ENCODE assay signal across 18 cellular contexts in genomic region chr22:43291381-43291780, GRCh38. TPM values are rescaled to one million over a fixed set of nuclear protein-coding genes. Genes with fewer than 3 reads are reported as not detected.
DNase-seq lines count a peak whose midpoint lies in the region; ATAC-seq and TF ChIP-seq lines count a peak whose summit lies in the region.
"Had no signal": no experiment of that assay in that cellular context is flagged by ENCODE, and none has a peak within 500 bp of the region (broad histone marks: within the 10 kb centered on the region; RNA-seq: fewer than 3 reads in every experiment).

No MANE protein-coding gene starts in this region.

- H3K36me3 Mint-ChIP-seq in brain: no peaks in the 10 kb centered on the region
- H3K36me3 Mint-ChIP-seq: CD4-positive, alpha-beta memory T cell had no signal

- H3K4me1 Mint-ChIP-seq in brain: peaks cover 96% of the 10 kb centered on the region

- no peak overlapping the region for H2BK12ac ChIP-seq in mesenchymal stem cell (ENCODE audit: low read length in 2 of 2)

- H3K4me2 ChIP-seq in mesenchymal stem cell (ENCODE audit: low read length, poor library complexity, severe bottlenecking): no peak overlapping the region
- no peak overlapping the region for H3K4me2 ChIP-seq in osteoblast (ENCODE audit: insufficient read depth, low read length)
- H3K4me2 ChIP-seq: GM23338 had no signal

- H3K79me1 ChIP-seq in mesenchymal stem cell (replicated peaks; ENCODE audit: low read length, poor library complexity, severe bottlenecking): no peaks in the 10 kb centered on the region

- H3K27me3 Mint-ChIP-seq in brain: peaks cover 4% of the 10 kb centered on the region
- H3K27me3 Mint-ChIP-seq: CD4-positive, alpha-beta memory T cell had no signal

- H2AK5ac ChIP-seq in mesenchymal stem cell (ENCODE audit: low read length, severe bottlenecking): no peak overlapping the region

- no peak overlapping the region for H3K4me3 ChIP-seq in SJCRH30
- H3K4me3 ChIP-seq in mesenchymal stem cell (ENCODE audit: insufficient read depth in 1 of 2, low read depth in 1 of 2, low read length in 2 of 2): no peak overlapping the region
- H3K4me3 ChIP-seq in osteoblast (ENCODE audit: insufficient read depth, low read length): no peak overlapping the region
- H3K4me3 ChIP-seq in right lobe of liver: no peak overlapping the region
- H3K4me3 ChIP-seq: GM23338 had no signal

- TF ChIP-seq CTCF in brain (conservative IDR thresholded peaks at IDR 0.05) (no peak), osteoblast (IDR thresholded peaks at IDR 0.05; ENCODE audit: extremely low read depth, low read depth, low read length) (no peak), right lobe of liver (IDR thresholded peaks at IDR 0.05) (no peak)

- H2AFZ ChIP-seq in mesenchymal stem cell (ENCODE audit: low read depth, low read length): no peak overlapping the region
- no peak overlapping the region for H2AFZ ChIP-seq in osteoblast (ENCODE audit: low read length)
- H2AFZ ChIP-seq: GM23338 had no signal

- H3K9me3 ChIP-seq in SJCRH30 (replicated peaks): no peaks in the 10 kb centered on the region
- no peaks in the 10 kb centered on the region for H3K9me3 ChIP-seq in mesenchymal stem cell (ENCODE audit: control insufficient read depth, low read length)
- no peaks in the 10 kb centered on the region for H3K9me3 ChIP-seq in osteoblast (ENCODE audit: low read depth, low read length)
- H3K9me3 ChIP-seq in right lobe of liver: no peaks in the 10 kb centered on the region

- H3K27ac ChIP-seq in SJCRH30 (peak overlapping the region; percentile 96), mesenchymal stem cell (ENCODE audit: low read length, poor library complexity, severe bottlenecking) (no peak overlapping the region), osteoblast (ENCODE audit: low read depth, low read length) (no peak overlapping the region), right lobe of liver (no peak overlapping the region)

- no peaks in the 10 kb centered on the region for H3K27me3 ChIP-seq in SJCRH30
- H3K27me3 ChIP-seq in mesenchymal stem cell (ENCODE audit: control insufficient read depth in 1 of 2, insufficient read depth in 1 of 2, low read length in 2 of 2): peaks cover 12 to 91% of the 10 kb centered on the region in 2 experiments
- peaks cover 16% of the 10 kb centered on the region for H3K27me3 ChIP-seq in osteoblast (ENCODE audit: insufficient read depth, low read length)
- H3K27me3 ChIP-seq in right lobe of liver: no peaks in the 10 kb centered on the region

- no peak overlapping the region for H4K8ac ChIP-seq in mesenchymal stem cell (ENCODE audit: low read length)

- WGBS in mesenchymal stem cell: 98% methylated on average over 14 of the region's 14 CpGs
- 90% methylated on average over 2 of the region's 14 CpGs for WGBS in right lobe of liver (ENCODE audit: insufficient coverage, low coverage, low lambda C conversion rate, missing lambda C conversion rate)

- H3K36me3 ChIP-seq in SJCRH30: no peaks in the 10 kb centered on the region
- no peaks in the 10 kb centered on the region for H3K36me3 ChIP-seq in mesenchymal stem cell (ENCODE audit: control insufficient read depth in 1 of 2, insufficient read depth in 2 of 2, low read depth in 1 of 2, low read length in 2 of 2)
- H3K36me3 ChIP-seq in osteoblast (ENCODE audit: insufficient read depth, low read length): no peaks in the 10 kb centered on the region
- no peaks in the 10 kb centered on the region for H3K36me3 ChIP-seq in right lobe of liver

- no peak for TF ChIP-seq POLR2A in right lobe of liver (IDR thresholded peaks at IDR 0.05)

- no peaks in the 10 kb centered on the region for H3K79me2 ChIP-seq in osteoblast (ENCODE audit: insufficient read depth, low read length)

- H3K27ac Mint-ChIP-seq in brain: peak overlapping the region; percentile 45 to 87 (median 62)
- H3K27ac Mint-ChIP-seq: CD4-positive, alpha-beta memory T cell; GM23338; HFFc6 had no signal

- H3K23ac ChIP-seq in mesenchymal stem cell (ENCODE audit: low read length in 2 of 2): no peak overlapping the region

- H3K4me1 ChIP-seq in SJCRH30 (peaks cover 57% of the 10 kb centered on the region), mesenchymal stem cell (ENCODE audit: control insufficient read depth, insufficient read depth, low read depth, low read length) (peaks cover 15% of the 10 kb centered on the region), osteoblast (ENCODE audit: insufficient read depth, low read length) (no peaks in the 10 kb centered on the region), right lobe of liver (no peaks in the 10 kb centered on the region)

- H3K18ac ChIP-seq in mesenchymal stem cell (ENCODE audit: low read depth in 1 of 2, low read length in 2 of 2): peak overlapping the region in 1 of 2 experiments; percentile 6

- no peaks in the 10 kb centered on the region for H3K9me3 Mint-ChIP-seq in brain
- H3K9me3 Mint-ChIP-seq: CD4-positive, alpha-beta memory T cell; GM23338; H9; HFFc6 had no signal

- DNase-seq in SJCRH30 (no peak), mesenchymal stem cell (no peak), osteoblast (ENCODE audit: insufficient read length, low spot score, missing footprints) (peak; percentile 42), left colon (no peak), right lobe of liver (no peak)
- DNase-seq: Calu3; CD4-positive, alpha-beta memory T cell; COR-L47; DMS53; GF-D8; H9; HFFc6 had no signal

- intact Hi-C loops in left colon (cut with DNase I, micrococcal nuclease) (no loop called here), right lobe of liver (cut with DNase I) (no loop called here)

- H4K91ac ChIP-seq in mesenchymal stem cell (ENCODE audit: low read length): peak overlapping the region; percentile 18

- no peak overlapping the region for H3K9ac ChIP-seq in mesenchymal stem cell (ENCODE audit: low read length)

- H2BK15ac ChIP-seq in mesenchymal stem cell (ENCODE audit: low read depth, poor library complexity, severe bottlenecking): no peak overlapping the region

- H2BK120ac ChIP-seq in mesenchymal stem cell (ENCODE audit: low read depth, low read length): no peak overlapping the region

- no peaks in the 10 kb centered on the region for H4K20me1 ChIP-seq in osteoblast (ENCODE audit: insufficient read depth, low read length)

- H2BK5ac ChIP-seq in mesenchymal stem cell (ENCODE audit: low read depth, low read length, poor library complexity, severe bottlenecking): no peak overlapping the region

- H3K14ac ChIP-seq in mesenchymal stem cell (ENCODE audit: low read length in 2 of 2): peak overlapping the region in 1 of 2 experiments; percentile 35

- no peak for ATAC-seq in HG03378 (IDR thresholded peaks at IDR 0.05; ENCODE audit: unreplicated experiment)
- ATAC-seq in left colon: no peak
- no peak for ATAC-seq in right lobe of liver
- ATAC-seq: GM23338, HCT116 had no signal

- no peak overlapping the region for H3K4ac ChIP-seq in mesenchymal stem cell (ENCODE audit: low read depth in 1 of 2, low read length in 2 of 2)

- H3K4me3 Mint-ChIP-seq in brain: no peak overlapping the region
- H3K4me3 Mint-ChIP-seq: CD4-positive, alpha-beta memory T cell; GM23338; H9; HFFc6 had no signal

RNA-seq across cellular contexts. Expression of gene SCUBE1, which starts 51.8 kb away (rescaled TPM):
- 11.0 and 13.7 TPM in 2 replicates for total RNA-seq in SJCRH30 (2014; rRNA removed; shearing (Covaris generic))
- 0.29 TPM for polyA plus RNA-seq in brain (ENCODE audit: insufficient read depth, low read depth, low replicate concordance)
- 13.4 TPM for polyA plus RNA-seq in mesenchymal stem cell (2013, experiment 1 of 2)
- polyA plus RNA-seq in mesenchymal stem cell (2013, experiment 2 of 2): 14.1 TPM
- total RNA-seq in osteoblast: 2.1 and 2.2 TPM in 2 replicates
- 1 to 10 TPM; 3.8 to 5.8 TPM for total RNA-seq in left colon
- 10 to 100 TPM in 1 of 6 experiments, 1 to 10 TPM in 4, under 1 TPM in 1; 0.73 to 11.7 (median 2.7) TPM for total RNA-seq in right lobe of liver
- total RNA-seq: A172; CD4-positive, alpha-beta memory T cell; HFFc6 had no signal
- polyA plus RNA-seq: BJ; CD4-positive, alpha-beta memory T cell had no signal
